ENCODE assay signal across 18 cellular contexts in genomic region chr7:99383791-99384370, GRCh38. TPM values are rescaled to one million over a fixed set of nuclear protein-coding genes. Genes with fewer than 3 reads are reported as not detected.
DNase-seq lines count a peak whose midpoint lies in the region; ATAC-seq, FAIRE-seq and TF ChIP-seq lines count a peak whose summit lies in the region.
"Had no signal": no experiment of that assay in that cellular context is flagged by ENCODE, and none has a peak within 500 bp of the region (broad histone marks: within the 10 kb centered on the region; RNA-seq: fewer than 3 reads in every experiment).

No MANE protein-coding gene starts in this region.

- H4K20me1 ChIP-seq in HepG2 (ENCODE audit: insufficient read depth, low read length), result peaks cover 8% of the 10 kb centered on the region; the same call in 1 of the 2 replicates
- H4K20me1 ChIP-seq in GM23338 (replicated peaks; ENCODE audit: insufficient read depth), result peaks cover 12% of the 10 kb centered on the region; the same call in 1 of the 2 replicates

- peak overlapping the region; percentile 81 for H3K27ac Mint-ChIP-seq in dendritic cell treated with granulocyte-macrophage colony-stimulating factor and Interleukin-4, amounts not matched to agents 40 ng/mL and 50 ng/mL, for 4 days
- H3K27ac Mint-ChIP-seq in GM23338, result no peak overlapping the region
- H3K27ac Mint-ChIP-seq: progenitor cell of endocrine pancreas had no signal

- TF ChIP-seq RAD21 in HepG2 (CRISPR knock-in tag; IDR thresholded peaks at IDR 0.05), result no peak

- H3K4me1 Mint-ChIP-seq in dendritic cell treated with granulocyte-macrophage colony-stimulating factor and Interleukin-4, amounts not matched to agents 40 ng/mL and 50 ng/mL, for 4 days (ENCODE audit: low read depth), result peaks cover 86% of the 10 kb centered on the region
- peaks cover 14% of the 10 kb centered on the region for H3K4me1 Mint-ChIP-seq in GM23338

- no peaks in the 10 kb centered on the region for H3F3A ChIP-seq in GM23338 (replicated peaks; ENCODE audit: low read depth)

- H3K4me3 ChIP-seq in HepG2 (replicated peaks in 1 of 3; ENCODE audit: insufficient read depth in 1 of 3, low read depth in 2 of 3, low read length in 3 of 3) (no peak overlapping the region), right lobe of liver (no peak overlapping the region), SJCRH30 (no peak overlapping the region), GM23338 (no peak overlapping the region)
- H3K4me3 ChIP-seq: breast epithelium had no signal

- POLR2A ChIA-PET in HepG2 (lab: Yijun Ruan, JAX), result no interaction called here

- H3K4me1 ChIP-seq in HepG2 (ENCODE audit: insufficient read depth, low read length), result peaks cover 36% of the 10 kb centered on the region
- H3K4me1 ChIP-seq in right lobe of liver, result peaks cover 0 to 35% (median 11%) of the 10 kb centered on the region in 4 donors
- H3K4me1 ChIP-seq in SJCRH30, result no peaks in the 10 kb centered on the region
- 0 out of 2 replicates have a peak, but pooled peaks cover 10% of the 10 kb centered on the region for H3K4me1 ChIP-seq in GM23338 (ENCODE audit: insufficient read depth)

- H3K36me3 Mint-ChIP-seq in dendritic cell treated with granulocyte-macrophage colony-stimulating factor and Interleukin-4, amounts not matched to agents 40 ng/mL and 50 ng/mL, for 4 days (ENCODE audit: low read depth), result peaks cover 96% of the 10 kb centered on the region
- peaks cover 24% of the 10 kb centered on the region for H3K36me3 Mint-ChIP-seq in GM23338 (ENCODE audit: low read depth)

- peaks cover 19% of the 10 kb centered on the region for H3K79me2 ChIP-seq in HepG2 (ENCODE audit: insufficient read depth, low read length)
- peaks cover 10% of the 10 kb centered on the region for H3K79me2 ChIP-seq in GM23338 (replicated peaks; ENCODE audit: insufficient read depth)

- no TSS peak for BruUV-seq in HepG2 (replicated peaks; lab: Mats Ljungman, UMichigan)

- no peaks in the 10 kb centered on the region for H3K9me2 ChIP-seq in GM23338 (ENCODE audit: insufficient read depth)

- H3K27me3 ChIP-seq in HepG2 (ENCODE audit: control insufficient read depth in 1 of 2, insufficient read depth in 2 of 2, low read length in 2 of 2) (no peaks in the 10 kb centered on the region), right lobe of liver (no peaks in the 10 kb centered on the region), SJCRH30 (no peaks in the 10 kb centered on the region), GM23338 (ENCODE audit: insufficient read depth) (no peaks in the 10 kb centered on the region)
- H3K27me3 ChIP-seq: breast epithelium had no signal

- H2AFZ ChIP-seq in HepG2 (ENCODE audit: low read length) (no peak overlapping the region), GM23338 (no peak overlapping the region)

- 97% methylated on average over 10 of the region's 13 CpGs for WGBS in HepG2 (ENCODE audit: low lambda C conversion rate)
- WGBS in right lobe of liver (ENCODE audit: insufficient coverage, low coverage, low lambda C conversion rate, missing lambda C conversion rate), result 90% methylated on average over 6 of the region's 13 CpGs

- TF ChIP-seq POLR2A in HepG2 (IDR thresholded peaks at IDR 0.05; ENCODE audit: insufficient read depth in 1 of 2, low read depth in 2 of 2, low read length in 2 of 2), result peak in 1 of 2 experiments; percentile 13; a peak in 1 of 4 replicates
- no peak for TF ChIP-seq POLR2A in right lobe of liver (IDR thresholded peaks at IDR 0.05)

- intact Hi-C loops in HepG2 (cut with micrococcal nuclease; ENCODE audit: unreplicated experiment), result no loop called here
- intact Hi-C loops in right lobe of liver (cut with DNase I), result no loop called here
- intact Hi-C loops in dendritic cell treated with granulocyte-macrophage colony-stimulating factor and Interleukin-4, amounts not matched to agents 40 ng/mL and 50 ng/mL, for 4 days (cut with micrococcal nuclease), result no loop called here

- H3K9ac ChIP-seq in HepG2 (ENCODE audit: insufficient read depth, low read depth, low read length), result no peak overlapping the region
- H3K9ac ChIP-seq: KMS-11 had no signal

- CTCF ChIA-PET in HepG2 (lab: Yijun Ruan, JAX; ENCODE audit: low intra/inter-chr PET ratio, low total read pairs), result no interaction called here

- H3K27ac ChIP-seq in HepG2 (ENCODE audit: extremely low read length, insufficient read depth, low read length), result no peak overlapping the region
- no peak overlapping the region for H3K27ac ChIP-seq in right lobe of liver
- H3K27ac ChIP-seq in SJCRH30, result no peak overlapping the region
- H3K27ac ChIP-seq in GM23338 (ENCODE audit: low read depth), result no peak overlapping the region
- H3K27ac ChIP-seq: breast epithelium, KMS-11 had no signal

- H3K4me2 ChIP-seq in HepG2 (ENCODE audit: low read depth, low read length) (no peak overlapping the region), GM23338 (no peak overlapping the region)
- H3K4me2 ChIP-seq: KMS-11 had no signal

- ATAC-seq in HepG2 (no peak), right lobe of liver (no peak), GM23338 (no peak)

- no peaks in the 10 kb centered on the region for H3K27me3 Mint-ChIP-seq in dendritic cell treated with granulocyte-macrophage colony-stimulating factor and Interleukin-4, amounts not matched to agents 40 ng/mL and 50 ng/mL, for 4 days
- H3K27me3 Mint-ChIP-seq in GM23338 (ENCODE audit: insufficient read depth, low read depth, poor library complexity), result peaks cover 12% of the 10 kb centered on the region
- H3K27me3 Mint-ChIP-seq: progenitor cell of endocrine pancreas had no signal

- H3K36me3 ChIP-seq in HepG2 (replicated peaks in 1 of 2; ENCODE audit: control insufficient read depth in 1 of 2, insufficient read depth in 2 of 2, low read length in 2 of 2) (peaks cover 7 to 24% of the 10 kb centered on the region in 2 experiments), right lobe of liver (peaks cover 0 to 6% (median 3%) of the 10 kb centered on the region in 4 donors), SJCRH30 (peaks cover 9% of the 10 kb centered on the region), GM23338 (ENCODE audit: insufficient read depth) (no peaks in the 10 kb centered on the region)
- H3K36me3 ChIP-seq: breast epithelium had no signal

- TF ChIP-seq EP300 in HepG2 (IDR thresholded peaks at IDR 0.05; ENCODE audit: low read depth in 2 of 2, low read length in 2 of 2) (no peak), HepG2 (CRISPR knock-in tag; IDR thresholded peaks at IDR 0.05; ENCODE audit: borderline replicate concordance) (no peak)

- DNase-seq in HepG2 (ENCODE audit: low spot score) (no peak), right lobe of liver (no peak), SJCRH30 (peak; percentile 48 to 55), putamen (ENCODE audit: low spot score) (no peak), epidermal melanocyte (ENCODE audit: insufficient read length, low spot score) (no peak), GM23338 (ENCODE audit: low spot score) (no peak)
- DNase-seq: activated naive CD4-positive, alpha-beta T cell treated with anti-CD3 and anti-CD28 coated beads, Interleukin-2, amount 50 U/mL, for 16 hours; AML-193; DMS79; effector CD8-positive, alpha-beta T cell; hippocampal formation; NCI-H1417 treated with DMSO at 0.1 percent for 48 hours; NCI-H345; SHP77 treated with DMSO at 0.1 percent for 48 hours had no signal

- H3K9me3 ChIP-seq in HepG2 (ENCODE audit: low read length) (no peaks in the 10 kb centered on the region), right lobe of liver (no peaks in the 10 kb centered on the region), SJCRH30 (replicated peaks) (no peaks in the 10 kb centered on the region)
- H3K9me3 ChIP-seq: breast epithelium had no signal

- in situ Hi-C loops in HepG2 (cut with HindIII; ENCODE audit: extremely low pct_ligation_motif_present, low pct_unique_long_range_greater_than_20kb), result no loop called here

- no peak for FAIRE-seq in HepG2 (lab: Jason Lieb, UNC)

- no peak overlapping the region for H3K4me3 Mint-ChIP-seq in dendritic cell treated with granulocyte-macrophage colony-stimulating factor and Interleukin-4, amounts not matched to agents 40 ng/mL and 50 ng/mL, for 4 days
- no peak overlapping the region for H3K4me3 Mint-ChIP-seq in GM23338

- no peaks in the 10 kb centered on the region for H3K9me3 Mint-ChIP-seq in dendritic cell treated with granulocyte-macrophage colony-stimulating factor and Interleukin-4, amounts not matched to agents 40 ng/mL and 50 ng/mL, for 4 days
- H3K9me3 Mint-ChIP-seq in GM23338, result no peaks in the 10 kb centered on the region

- no peak for TF ChIP-seq CTCF in HepG2 (CRISPR knock-in tag; IDR thresholded peaks at IDR 0.05)
- no peak for TF ChIP-seq CTCF in right lobe of liver (IDR thresholded peaks at IDR 0.05)
- no peak for TF ChIP-seq CTCF in GM23338 (conservative IDR thresholded peaks at IDR 0.05; ENCODE audit: low read depth in 2 of 2)

RNA-seq across cellular contexts. Expression of gene ARPC1B, which starts 9.4 kb away (rescaled TPM):
- total RNA-seq in HepG2 (2016; rRNA removed; fragmentation: Illumina TruSeq; extraction: Trizol) (89.1 and 92.2 TPM in 2 replicates), right lobe of liver (100 to 1,000 TPM in 2 of 6 experiments, 10 to 100 TPM in 4; 24.4 to 197 (median 52.7) TPM)
- total RNA-seq in HepG2 (2016; cell fraction: cytosol; rRNA removed; fragmentation: Illumina TruSeq; extraction: Trizol; ENCODE audit: low read depth), result 177 and 178 TPM in 2 replicates
- total RNA-seq in HepG2 (2016; cell fraction: insoluble cytoplasmic fraction; rRNA removed; fragmentation: Illumina TruSeq; extraction: Trizol), result 96.5 and 103 TPM in 2 replicates
- total RNA-seq in HepG2 (2016; cell fraction: membrane; rRNA removed; fragmentation: Illumina TruSeq; extraction: Trizol), result 193 and 196 TPM in 2 replicates
- total RNA-seq in HepG2 (2016; cell fraction: nucleus; rRNA removed; fragmentation: Illumina TruSeq; extraction: Trizol), result 40.7 and 55.8 TPM in 2 replicates
- polyA plus RNA-seq in HepG2 (2011; rRNA removed) (72.9 and 89.3 TPM in 2 replicates), GM23338 (2016; fragmentation: Nextera tagmentation; extraction: Ambion mirVana) (89.7 and 101 TPM in 2 replicates)
- 96.6 and 133 TPM in 2 replicates for polyA plus RNA-seq in HepG2 (2011; cell fraction: cytosol; rRNA removed)
- polyA plus RNA-seq in HepG2 (2011; cell fraction: nucleus; rRNA removed), result 99.1 and 115 TPM in 2 replicates
- 36.2 and 88.7 TPM in 2 replicates for polyA plus RNA-seq in HepG2 (2012)
- polyA plus RNA-seq in HepG2 (2016; cell fraction: cytosol; fragmentation: Illumina TruSeq; extraction: Trizol; ENCODE audit: low read depth), result 263 and 307 TPM in 2 replicates
- polyA plus RNA-seq in HepG2 (2016; cell fraction: insoluble cytoplasmic fraction; fragmentation: Illumina TruSeq; extraction: Trizol; ENCODE audit: low read depth), result 123 and 124 TPM in 2 replicates
- polyA plus RNA-seq in HepG2 (2016; cell fraction: membrane; fragmentation: Illumina TruSeq; extraction: Trizol; ENCODE audit: low read depth), result 224 and 233 TPM in 2 replicates
- 78.2 and 84.5 TPM in 2 replicates for polyA plus RNA-seq in HepG2 (2016; cell fraction: nucleus; fragmentation: Illumina TruSeq; extraction: Trizol; ENCODE audit: insufficient read depth, low read depth)
- polyA minus RNA-seq in HepG2 (2011; rRNA and poly(A)+ RNA removed; ENCODE audit: low replicate concordance), result 58.7 and 66.9 TPM in 2 replicates
- polyA minus RNA-seq in HepG2 (2011; cell fraction: cytosol; rRNA and poly(A)+ RNA removed), result 37.9 and 45.0 TPM in 2 replicates
- 27.1 and 29.6 TPM in 2 replicates for polyA minus RNA-seq in HepG2 (2011; cell fraction: nucleus; rRNA and poly(A)+ RNA removed)
- total RNA-seq in SJCRH30 (2014; rRNA removed; shearing (Covaris generic)), result 40.9 and 42.2 TPM in 2 replicates
- total RNA-seq in GM23338 (2014; rRNA removed; shearing (Covaris generic)), result 93.2 and 132 TPM in 2 replicates

RNA-seq across cellular contexts. Expression of gene PDAP1, which starts 24.5 kb away (rescaled TPM):
- total RNA-seq in HepG2 (2016; rRNA removed; fragmentation: Illumina TruSeq; extraction: Trizol) (95.1 and 100 TPM in 2 replicates), right lobe of liver (10 to 100 TPM; 36.3 to 52.9 (median 39.6) TPM)
- total RNA-seq in HepG2 (2016; cell fraction: cytosol; rRNA removed; fragmentation: Illumina TruSeq; extraction: Trizol; ENCODE audit: low read depth), result 15.0 and 19.2 TPM in 2 replicates
- total RNA-seq in HepG2 (2016; cell fraction: insoluble cytoplasmic fraction; rRNA removed; fragmentation: Illumina TruSeq; extraction: Trizol), result 90.3 and 105 TPM in 2 replicates
- 52.2 and 52.9 TPM in 2 replicates for total RNA-seq in HepG2 (2016; cell fraction: membrane; rRNA removed; fragmentation: Illumina TruSeq; extraction: Trizol)
- 30.1 and 33.8 TPM in 2 replicates for total RNA-seq in HepG2 (2016; cell fraction: nucleus; rRNA removed; fragmentation: Illumina TruSeq; extraction: Trizol)
- polyA plus RNA-seq in HepG2 (2011; rRNA removed) (12.8 and 13.0 TPM in 2 replicates), GM23338 (2016; fragmentation: Nextera tagmentation; extraction: Ambion mirVana) (134 and 205 TPM in 2 replicates)
- polyA plus RNA-seq in HepG2 (2011; cell fraction: cytosol; rRNA removed), result 19.6 and 25.2 TPM in 2 replicates
- 14.1 and 20.3 TPM in 2 replicates for polyA plus RNA-seq in HepG2 (2011; cell fraction: nucleus; rRNA removed)
- polyA plus RNA-seq in HepG2 (2012), result 53.9 and 81.7 TPM in 2 replicates
- 38.3 and 39.1 TPM in 2 replicates for polyA plus RNA-seq in HepG2 (2016; cell fraction: cytosol; fragmentation: Illumina TruSeq; extraction: Trizol; ENCODE audit: low read depth)
- polyA plus RNA-seq in HepG2 (2016; cell fraction: insoluble cytoplasmic fraction; fragmentation: Illumina TruSeq; extraction: Trizol; ENCODE audit: low read depth), result 158 and 188 TPM in 2 replicates
- 81.7 and 84.4 TPM in 2 replicates for polyA plus RNA-seq in HepG2 (2016; cell fraction: membrane; fragmentation: Illumina TruSeq; extraction: Trizol; ENCODE audit: low read depth)
- polyA plus RNA-seq in HepG2 (2016; cell fraction: nucleus; fragmentation: Illumina TruSeq; extraction: Trizol; ENCODE audit: insufficient read depth, low read depth), result 112 and 119 TPM in 2 replicates
- polyA minus RNA-seq in HepG2 (2011; rRNA and poly(A)+ RNA removed; ENCODE audit: low replicate concordance), result 11.3 and 20.5 TPM in 2 replicates
- polyA minus RNA-seq in HepG2 (2011; cell fraction: cytosol; rRNA and poly(A)+ RNA removed), result 9.1 and 13.5 TPM in 2 replicates
- 5.4 and 7.5 TPM in 2 replicates for polyA minus RNA-seq in HepG2 (2011; cell fraction: nucleus; rRNA and poly(A)+ RNA removed)
- total RNA-seq in SJCRH30 (2014; rRNA removed; shearing (Covaris generic)), result 72.8 and 76.8 TPM in 2 replicates
- 93.1 and 125 TPM in 2 replicates for total RNA-seq in GM23338 (2014; rRNA removed; shearing (Covaris generic))

RNA-seq across cellular contexts. Expression of gene BUD31, which starts 24.9 kb away (rescaled TPM):
- 79.1 and 101 TPM in 2 replicates for total RNA-seq in HepG2 (2016; rRNA removed; fragmentation: Illumina TruSeq; extraction: Trizol)
- 107 and 126 TPM in 2 replicates for total RNA-seq in HepG2 (2016; cell fraction: cytosol; rRNA removed; fragmentation: Illumina TruSeq; extraction: Trizol; ENCODE audit: low read depth)
- 82.3 and 106 TPM in 2 replicates for total RNA-seq in HepG2 (2016; cell fraction: insoluble cytoplasmic fraction; rRNA removed; fragmentation: Illumina TruSeq; extraction: Trizol)
- 94.8 and 104 TPM in 2 replicates for total RNA-seq in HepG2 (2016; cell fraction: membrane; rRNA removed; fragmentation: Illumina TruSeq; extraction: Trizol)
- 32.8 and 34.3 TPM in 2 replicates for total RNA-seq in HepG2 (2016; cell fraction: nucleus; rRNA removed; fragmentation: Illumina TruSeq; extraction: Trizol)
- 29.8 and 35.1 TPM in 2 replicates for polyA plus RNA-seq in HepG2 (2011; rRNA removed)
- polyA plus RNA-seq in HepG2 (2011; cell fraction: cytosol; rRNA removed), result 28.0 and 29.4 TPM in 2 replicates
- 22.8 and 23.2 TPM in 2 replicates for polyA plus RNA-seq in HepG2 (2011; cell fraction: nucleus; rRNA removed)
- polyA plus RNA-seq in HepG2 (2012), result 43.3 and 47.1 TPM in 2 replicates
- 95.5 and 116 TPM in 2 replicates for polyA plus RNA-seq in HepG2 (2016; cell fraction: cytosol; fragmentation: Illumina TruSeq; extraction: Trizol; ENCODE audit: low read depth)
- polyA plus RNA-seq in HepG2 (2016; cell fraction: insoluble cytoplasmic fraction; fragmentation: Illumina TruSeq; extraction: Trizol; ENCODE audit: low read depth), result 107 and 115 TPM in 2 replicates
- polyA plus RNA-seq in HepG2 (2016; cell fraction: membrane; fragmentation: Illumina TruSeq; extraction: Trizol; ENCODE audit: low read depth), result 80.6 and 97.1 TPM in 2 replicates
- polyA plus RNA-seq in HepG2 (2016; cell fraction: nucleus; fragmentation: Illumina TruSeq; extraction: Trizol; ENCODE audit: insufficient read depth, low read depth), result 49.7 and 51.5 TPM in 2 replicates
- 27.6 and 30.9 TPM in 2 replicates for polyA minus RNA-seq in HepG2 (2011; rRNA and poly(A)+ RNA removed; ENCODE audit: low replicate concordance)
- 16.5 and 20.6 TPM in 2 replicates for polyA minus RNA-seq in HepG2 (2011; cell fraction: cytosol; rRNA and poly(A)+ RNA removed)
- 17.6 and 25.0 TPM in 2 replicates for polyA minus RNA-seq in HepG2 (2011; cell fraction: nucleus; rRNA and poly(A)+ RNA removed)
- total RNA-seq in right lobe of liver, result 10 to 100 TPM; 25.6 to 49.2 (median 33.3) TPM
- 132 and 136 TPM in 2 replicates for total RNA-seq in SJCRH30 (2014; rRNA removed; shearing (Covaris generic))
- total RNA-seq in GM23338 (2014; rRNA removed; shearing (Covaris generic)), result 77.1 and 98.5 TPM in 2 replicates
- 227 and 247 TPM in 2 replicates for polyA plus RNA-seq in GM23338 (2016; fragmentation: Nextera tagmentation; extraction: Ambion mirVana)

RNA-seq across cellular contexts. Expression of gene PTCD1, which starts 54.7 kb away (rescaled TPM):
- 4.7 and 8.4 TPM in 2 replicates for total RNA-seq in HepG2 (2016; rRNA removed; fragmentation: Illumina TruSeq; extraction: Trizol)
- total RNA-seq in HepG2 (2016; cell fraction: cytosol; rRNA removed; fragmentation: Illumina TruSeq; extraction: Trizol; ENCODE audit: low read depth), result 1.1 TPM in 2 replicates
- 6.6 and 6.9 TPM in 2 replicates for total RNA-seq in HepG2 (2016; cell fraction: insoluble cytoplasmic fraction; rRNA removed; fragmentation: Illumina TruSeq; extraction: Trizol)
- total RNA-seq in HepG2 (2016; cell fraction: membrane; rRNA removed; fragmentation: Illumina TruSeq; extraction: Trizol), result 2.7 and 3.1 TPM in 2 replicates
- total RNA-seq in HepG2 (2016; cell fraction: nucleus; rRNA removed; fragmentation: Illumina TruSeq; extraction: Trizol), result 5.3 and 7.0 TPM in 2 replicates
- polyA plus RNA-seq in HepG2 (2011; rRNA removed), result 3.0 and 3.4 TPM in 2 replicates
- polyA plus RNA-seq in HepG2 (2011; cell fraction: cytosol; rRNA removed), result 2.6 and 3.5 TPM in 2 replicates
- 8.7 and 9.3 TPM in 2 replicates for polyA plus RNA-seq in HepG2 (2011; cell fraction: nucleus; rRNA removed)
- polyA plus RNA-seq in HepG2 (2012), result 2.8 and 4.0 TPM in 2 replicates
- polyA plus RNA-seq in HepG2 (2016; cell fraction: cytosol; fragmentation: Illumina TruSeq; extraction: Trizol; ENCODE audit: low read depth), result 0.45 and 0.50 TPM in 2 replicates
- 3.6 and 4.2 TPM in 2 replicates for polyA plus RNA-seq in HepG2 (2016; cell fraction: insoluble cytoplasmic fraction; fragmentation: Illumina TruSeq; extraction: Trizol; ENCODE audit: low read depth)
- 1.1 TPM in 2 replicates for polyA plus RNA-seq in HepG2 (2016; cell fraction: membrane; fragmentation: Illumina TruSeq; extraction: Trizol; ENCODE audit: low read depth)
- polyA plus RNA-seq in HepG2 (2016; cell fraction: nucleus; fragmentation: Illumina TruSeq; extraction: Trizol; ENCODE audit: insufficient read depth, low read depth), result 7.2 and 7.4 TPM in 2 replicates
- polyA minus RNA-seq in HepG2 (2011; rRNA and poly(A)+ RNA removed; ENCODE audit: low replicate concordance), result 4.9 and 6.4 TPM in 2 replicates
- polyA minus RNA-seq in HepG2 (2011; cell fraction: cytosol; rRNA and poly(A)+ RNA removed), result 2.3 and 3.4 TPM in 2 replicates
- polyA minus RNA-seq in HepG2 (2011; cell fraction: nucleus; rRNA and poly(A)+ RNA removed), result 3.3 and 5.2 TPM in 2 replicates
- 1 to 10 TPM; 2.4 to 5.3 (median 2.8) TPM for total RNA-seq in right lobe of liver
- total RNA-seq in SJCRH30 (2014; rRNA removed; shearing (Covaris generic)), result 7.5 and 8.2 TPM in 2 replicates
- 12.2 and 18.1 TPM in 2 replicates for total RNA-seq in GM23338 (2014; rRNA removed; shearing (Covaris generic))
- polyA plus RNA-seq in GM23338 (2016; fragmentation: Nextera tagmentation; extraction: Ambion mirVana), result 10.7 and 13.4 TPM in 2 replicates

RNA-seq across cellular contexts. Expression of gene CPSF4, which starts 54.9 kb away (rescaled TPM):
- 44.4 and 49.6 TPM in 2 replicates for total RNA-seq in HepG2 (2016; rRNA removed; fragmentation: Illumina TruSeq; extraction: Trizol)
- 49.0 and 53.5 TPM in 2 replicates for total RNA-seq in HepG2 (2016; cell fraction: cytosol; rRNA removed; fragmentation: Illumina TruSeq; extraction: Trizol; ENCODE audit: low read depth)
- total RNA-seq in HepG2 (2016; cell fraction: insoluble cytoplasmic fraction; rRNA removed; fragmentation: Illumina TruSeq; extraction: Trizol), result 45.9 and 53.1 TPM in 2 replicates
- 79.7 and 79.9 TPM in 2 replicates for total RNA-seq in HepG2 (2016; cell fraction: membrane; rRNA removed; fragmentation: Illumina TruSeq; extraction: Trizol)
- total RNA-seq in HepG2 (2016; cell fraction: nucleus; rRNA removed; fragmentation: Illumina TruSeq; extraction: Trizol), result 37.5 and 41.5 TPM in 2 replicates
- 34.1 and 46.9 TPM in 2 replicates for polyA plus RNA-seq in HepG2 (2011; rRNA removed)
- 25.3 and 33.9 TPM in 2 replicates for polyA plus RNA-seq in HepG2 (2011; cell fraction: cytosol; rRNA removed)
- polyA plus RNA-seq in HepG2 (2011; cell fraction: nucleus; rRNA removed), result 91.4 and 98.3 TPM in 2 replicates
- 20.7 and 21.6 TPM in 2 replicates for polyA plus RNA-seq in HepG2 (2012)
- polyA plus RNA-seq in HepG2 (2016; cell fraction: cytosol; fragmentation: Illumina TruSeq; extraction: Trizol; ENCODE audit: low read depth), result 59.8 and 60.5 TPM in 2 replicates
- polyA plus RNA-seq in HepG2 (2016; cell fraction: insoluble cytoplasmic fraction; fragmentation: Illumina TruSeq; extraction: Trizol; ENCODE audit: low read depth), result 48.9 and 50.6 TPM in 2 replicates
- 72.4 and 75.2 TPM in 2 replicates for polyA plus RNA-seq in HepG2 (2016; cell fraction: membrane; fragmentation: Illumina TruSeq; extraction: Trizol; ENCODE audit: low read depth)
- 101 and 102 TPM in 2 replicates for polyA plus RNA-seq in HepG2 (2016; cell fraction: nucleus; fragmentation: Illumina TruSeq; extraction: Trizol; ENCODE audit: insufficient read depth, low read depth)
- polyA minus RNA-seq in HepG2 (2011; rRNA and poly(A)+ RNA removed; ENCODE audit: low replicate concordance), result 50.0 and 95.3 TPM in 2 replicates
- polyA minus RNA-seq in HepG2 (2011; cell fraction: cytosol; rRNA and poly(A)+ RNA removed), result 12.8 and 13.5 TPM in 2 replicates
- 36.1 and 37.3 TPM in 2 replicates for polyA minus RNA-seq in HepG2 (2011; cell fraction: nucleus; rRNA and poly(A)+ RNA removed)
- 10 to 100 TPM; 10.1 to 16.7 (median 12.0) TPM for total RNA-seq in right lobe of liver
- 58.9 and 76.8 TPM in 2 replicates for total RNA-seq in SJCRH30 (2014; rRNA removed; shearing (Covaris generic))
- total RNA-seq in GM23338 (2014; rRNA removed; shearing (Covaris generic)), result 88.0 and 93.2 TPM in 2 replicates
- 33.4 and 34.3 TPM in 2 replicates for polyA plus RNA-seq in GM23338 (2016; fragmentation: Nextera tagmentation; extraction: Ambion mirVana)

Comparison
In these comparisons a context has a peak if more than half of its experiments do, and no peak if none do; other contexts are left out.
1. DNase-seq: peak in SJCRH30 (2 of 2); none in HepG2 (single experiment), right lobe of liver (0 of 3), putamen (single experiment), epidermal melanocyte (single experiment) and GM23338 (single experiment).